ENCODE assay signal across 1 cellular context in the genomic region with DNA sequence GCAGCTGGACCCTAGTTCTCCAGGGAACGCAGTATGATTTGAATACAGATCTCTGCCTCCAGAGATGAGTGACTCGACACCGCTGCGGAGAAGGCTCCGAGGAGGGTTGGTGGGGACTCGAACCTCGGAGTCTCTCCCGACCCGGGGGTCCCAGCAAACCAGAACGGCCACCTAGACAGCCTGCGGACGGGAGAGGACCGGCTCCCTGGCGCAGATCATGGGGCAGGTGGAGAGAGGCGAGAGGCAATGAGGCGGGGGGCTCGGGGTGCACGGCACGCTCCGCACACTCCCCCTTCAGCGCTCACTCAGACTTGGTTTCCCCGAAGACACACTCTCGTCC.
TF ChIP-seq lines count a peak whose summit lies in the region.

No MANE protein-coding gene starts in this region.

TF ChIP-seq in GM23338, 12 proteins besides CTCF, POLR2A, EP300 and RAD21:
- TF ChIP-seq, protein P1, sequence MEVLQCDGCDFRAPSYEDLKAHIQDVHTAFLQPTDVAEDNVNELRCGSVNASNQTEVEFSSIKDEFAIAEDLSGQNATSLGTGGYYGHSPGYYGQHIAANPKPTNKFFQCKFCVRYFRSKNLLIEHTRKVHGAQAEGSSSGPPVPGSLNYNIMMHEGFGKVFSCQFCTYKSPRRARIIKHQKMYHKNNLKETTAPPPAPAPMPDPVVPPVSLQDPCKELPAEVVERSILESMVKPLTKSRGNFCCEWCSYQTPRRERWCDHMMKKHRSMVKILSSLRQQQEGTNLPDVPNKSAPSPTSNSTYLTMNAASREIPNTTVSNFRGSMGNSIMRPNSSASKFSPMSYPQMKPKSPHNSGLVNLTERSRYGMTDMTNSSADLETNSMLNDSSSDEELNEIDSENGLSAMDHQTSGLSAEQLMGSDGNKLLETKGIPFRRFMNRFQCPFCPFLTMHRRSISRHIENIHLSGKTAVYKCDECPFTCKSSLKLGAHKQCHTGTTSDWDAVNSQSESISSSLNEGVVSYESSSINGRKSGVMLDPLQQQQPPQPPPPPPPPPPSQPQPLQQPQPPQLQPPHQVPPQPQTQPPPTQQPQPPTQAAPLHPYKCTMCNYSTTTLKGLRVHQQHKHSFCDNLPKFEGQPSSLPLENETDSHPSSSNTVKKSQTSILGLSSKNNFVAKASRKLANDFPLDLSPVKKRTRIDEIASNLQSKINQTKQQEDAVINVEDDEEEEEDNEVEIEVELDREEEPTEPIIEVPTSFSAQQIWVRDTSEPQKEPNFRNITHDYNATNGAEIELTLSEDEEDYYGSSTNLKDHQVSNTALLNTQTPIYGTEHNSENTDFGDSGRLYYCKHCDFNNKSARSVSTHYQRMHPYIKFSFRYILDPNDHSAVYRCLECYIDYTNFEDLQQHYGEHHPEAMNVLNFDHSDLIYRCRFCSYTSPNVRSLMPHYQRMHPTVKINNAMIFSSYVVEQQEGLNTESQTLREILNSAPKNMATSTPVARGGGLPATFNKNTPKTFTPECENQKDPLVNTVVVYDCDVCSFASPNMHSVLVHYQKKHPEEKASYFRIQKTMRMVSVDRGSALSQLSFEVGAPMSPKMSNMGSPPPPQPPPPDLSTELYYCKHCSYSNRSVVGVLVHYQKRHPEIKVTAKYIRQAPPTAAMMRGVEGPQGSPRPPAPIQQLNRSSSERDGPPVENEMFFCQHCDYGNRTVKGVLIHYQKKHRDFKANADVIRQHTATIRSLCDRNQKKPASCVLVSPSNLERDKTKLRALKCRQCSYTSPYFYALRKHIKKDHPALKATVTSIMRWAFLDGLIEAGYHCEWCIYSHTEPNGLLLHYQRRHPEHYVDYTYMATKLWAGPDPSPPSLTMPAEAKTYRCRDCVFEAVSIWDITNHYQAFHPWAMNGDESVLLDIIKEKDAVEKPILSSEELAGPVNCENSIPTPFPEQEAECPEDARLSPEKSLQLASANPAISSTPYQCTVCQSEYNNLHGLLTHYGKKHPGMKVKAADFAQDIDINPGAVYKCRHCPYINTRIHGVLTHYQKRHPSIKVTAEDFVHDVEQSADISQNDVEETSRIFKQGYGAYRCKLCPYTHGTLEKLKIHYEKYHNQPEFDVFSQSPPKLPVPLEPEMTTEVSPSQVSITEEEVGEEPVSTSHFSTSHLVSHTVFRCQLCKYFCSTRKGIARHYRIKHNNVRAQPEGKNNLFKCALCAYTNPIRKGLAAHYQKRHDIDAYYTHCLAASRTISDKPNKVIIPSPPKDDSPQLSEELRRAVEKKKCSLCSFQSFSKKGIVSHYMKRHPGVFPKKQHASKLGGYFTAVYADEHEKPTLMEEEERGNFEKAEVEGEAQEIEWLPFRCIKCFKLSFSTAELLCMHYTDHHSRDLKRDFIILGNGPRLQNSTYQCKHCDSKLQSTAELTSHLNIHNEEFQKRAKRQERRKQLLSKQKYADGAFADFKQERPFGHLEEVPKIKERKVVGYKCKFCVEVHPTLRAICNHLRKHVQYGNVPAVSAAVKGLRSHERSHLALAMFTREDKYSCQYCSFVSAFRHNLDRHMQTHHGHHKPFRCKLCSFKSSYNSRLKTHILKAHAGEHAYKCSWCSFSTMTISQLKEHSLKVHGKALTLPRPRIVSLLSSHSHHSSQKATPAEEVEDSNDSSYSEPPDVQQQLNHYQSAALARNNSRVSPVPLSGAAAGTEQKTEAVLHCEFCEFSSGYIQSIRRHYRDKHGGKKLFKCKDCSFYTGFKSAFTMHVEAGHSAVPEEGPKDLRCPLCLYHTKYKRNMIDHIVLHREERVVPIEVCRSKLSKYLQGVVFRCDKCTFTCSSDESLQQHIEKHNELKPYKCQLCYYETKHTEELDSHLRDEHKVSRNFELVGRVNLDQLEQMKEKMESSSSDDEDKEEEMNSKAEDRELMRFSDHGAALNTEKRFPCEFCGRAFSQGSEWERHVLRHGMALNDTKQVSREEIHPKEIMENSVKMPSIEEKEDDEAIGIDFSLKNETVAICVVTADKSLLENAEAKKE (CRISPR knock-in tag; IDR thresholded peaks at IDR 0.05): no peak
- TF ChIP-seq ZNF114 (CRISPR knock-in tag; IDR thresholded peaks at IDR 0.05): no peak
- no peak for TF ChIP-seq EZH2phosphoT487 (IDR thresholded peaks at IDR 0.05; ENCODE audit: unreplicated experiment)
- TF ChIP-seq NANOG (IDR thresholded peaks at IDR 0.05; ENCODE audit: borderline replicate concordance): no peak
- TF ChIP-seq, protein P2, sequence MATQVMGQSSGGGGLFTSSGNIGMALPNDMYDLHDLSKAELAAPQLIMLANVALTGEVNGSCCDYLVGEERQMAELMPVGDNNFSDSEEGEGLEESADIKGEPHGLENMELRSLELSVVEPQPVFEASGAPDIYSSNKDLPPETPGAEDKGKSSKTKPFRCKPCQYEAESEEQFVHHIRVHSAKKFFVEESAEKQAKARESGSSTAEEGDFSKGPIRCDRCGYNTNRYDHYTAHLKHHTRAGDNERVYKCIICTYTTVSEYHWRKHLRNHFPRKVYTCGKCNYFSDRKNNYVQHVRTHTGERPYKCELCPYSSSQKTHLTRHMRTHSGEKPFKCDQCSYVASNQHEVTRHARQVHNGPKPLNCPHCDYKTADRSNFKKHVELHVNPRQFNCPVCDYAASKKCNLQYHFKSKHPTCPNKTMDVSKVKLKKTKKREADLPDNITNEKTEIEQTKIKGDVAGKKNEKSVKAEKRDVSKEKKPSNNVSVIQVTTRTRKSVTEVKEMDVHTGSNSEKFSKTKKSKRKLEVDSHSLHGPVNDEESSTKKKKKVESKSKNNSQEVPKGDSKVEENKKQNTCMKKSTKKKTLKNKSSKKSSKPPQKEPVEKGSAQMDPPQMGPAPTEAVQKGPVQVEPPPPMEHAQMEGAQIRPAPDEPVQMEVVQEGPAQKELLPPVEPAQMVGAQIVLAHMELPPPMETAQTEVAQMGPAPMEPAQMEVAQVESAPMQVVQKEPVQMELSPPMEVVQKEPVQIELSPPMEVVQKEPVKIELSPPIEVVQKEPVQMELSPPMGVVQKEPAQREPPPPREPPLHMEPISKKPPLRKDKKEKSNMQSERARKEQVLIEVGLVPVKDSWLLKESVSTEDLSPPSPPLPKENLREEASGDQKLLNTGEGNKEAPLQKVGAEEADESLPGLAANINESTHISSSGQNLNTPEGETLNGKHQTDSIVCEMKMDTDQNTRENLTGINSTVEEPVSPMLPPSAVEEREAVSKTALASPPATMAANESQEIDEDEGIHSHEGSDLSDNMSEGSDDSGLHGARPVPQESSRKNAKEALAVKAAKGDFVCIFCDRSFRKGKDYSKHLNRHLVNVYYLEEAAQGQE (IDR thresholded peaks at IDR 0.05; ENCODE audit: unreplicated experiment): no peak
- no peak for TF ChIP-seq CREB1 (CRISPR knock-in tag; IDR thresholded peaks at IDR 0.05; ENCODE audit: low read depth)
- no peak for TF ChIP-seq ZNF331 (CRISPR knock-in tag; IDR thresholded peaks at IDR 0.05; ENCODE audit: low read depth)
- TF ChIP-seq JUNB (IDR thresholded peaks at IDR 0.05; ENCODE audit: unreplicated experiment): no peak
- TF ChIP-seq, protein P3, sequence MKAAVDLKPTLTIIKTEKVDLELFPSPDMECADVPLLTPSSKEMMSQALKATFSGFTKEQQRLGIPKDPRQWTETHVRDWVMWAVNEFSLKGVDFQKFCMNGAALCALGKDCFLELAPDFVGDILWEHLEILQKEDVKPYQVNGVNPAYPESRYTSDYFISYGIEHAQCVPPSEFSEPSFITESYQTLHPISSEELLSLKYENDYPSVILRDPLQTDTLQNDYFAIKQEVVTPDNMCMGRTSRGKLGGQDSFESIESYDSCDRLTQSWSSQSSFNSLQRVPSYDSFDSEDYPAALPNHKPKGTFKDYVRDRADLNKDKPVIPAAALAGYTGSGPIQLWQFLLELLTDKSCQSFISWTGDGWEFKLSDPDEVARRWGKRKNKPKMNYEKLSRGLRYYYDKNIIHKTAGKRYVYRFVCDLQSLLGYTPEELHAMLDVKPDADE (IDR thresholded peaks at IDR 0.05): no peak
- TF ChIP-seq STAT1 (IDR thresholded peaks at IDR 0.05; ENCODE audit: unreplicated experiment): no peak
- TF ChIP-seq EZH2 (IDR thresholded peaks at IDR 0.05; ENCODE audit: low read depth, unreplicated experiment): no peak
- no peak for TF ChIP-seq POLR2AphosphoS5 (IDR thresholded peaks at IDR 0.05; ENCODE audit: low read depth)
